Comparison of ENCODE assay signal across 8 cellular contexts in genomic region chr15:40893733-40894688, GRCh38. TPM values are rescaled to one million over a fixed set of nuclear protein-coding genes. Genes with fewer than 3 reads are reported as not detected.
DNase-seq lines count a peak whose midpoint lies in the region; ATAC-seq, FAIRE-seq and TF ChIP-seq lines count a peak whose summit lies in the region.

Gene VPS18, plus strand, starts transcription at chr15:40894450. Its CDS starts 319 bp downstream, at chr15:40894769.

- H3K9me3 ChIP-seq in HepG2 (ENCODE audit: low read length), result no peaks in the 10 kb centered on the region

- DNase-seq in CD1c-positive myeloid dendritic cell (ENCODE audit: extremely low spot score), result peak; percentile 99
- peak; percentile 95 for DNase-seq in NCI-H748 (lab: John Stamatoyannopoulos, UW; ENCODE audit: unreplicated experiment)
- DNase-seq in activated CD4-positive, alpha-beta T cell treated with anti-CD3 and anti-CD28 coated beads, Interleukin-2, amount 50 U/mL, for 1 hour, result peak; percentile 99
- peak; percentile 97 for DNase-seq in dedifferentiated amniotic fluid mesenchymal stem cell (ENCODE audit: extremely low spot score)
- DNase-seq in HepG2 (ENCODE audit: low spot score), result peak; percentile 90
- peak; percentile 99 for DNase-seq in stimulated activated CD4-positive, alpha-beta T cell treated with anti-CD3 and anti-CD28 coated beads, Interleukin-4, amount 100 ng/mL, for 1 hour

- TF ChIP-seq CTCF in HepG2 (CRISPR knock-in tag; IDR thresholded peaks at IDR 0.05), result peak; percentile 95

- H3K27ac ChIP-seq in HepG2 (ENCODE audit: extremely low read length, insufficient read depth, low read length), result peak within 1 kb of the TSS; percentile 82

- H3K27me3 ChIP-seq in HepG2 (ENCODE audit: control insufficient read depth in 1 of 2, insufficient read depth in 2 of 2, low read length in 2 of 2), result no peaks in the 10 kb centered on the region

- H2AFZ ChIP-seq in HepG2 (ENCODE audit: low read length), result no peak within 1 kb of the TSS

- H3K4me1 ChIP-seq in HepG2 (ENCODE audit: insufficient read depth, low read length), result peaks cover 36% of the 10 kb centered on the region

- intact Hi-C loops in HepG2 (cut with micrococcal nuclease; ENCODE audit: unreplicated experiment), result loop anchor here (5.0 kb wide), 2 partner anchors 147 to 192 kb away; no protein-coding TSS in a partner anchor

- TF ChIP-seq RAD21 in HepG2 (CRISPR knock-in tag; IDR thresholded peaks at IDR 0.05), result peak; percentile 86

- in situ Hi-C loops in HepG2 (cut with HindIII; ENCODE audit: extremely low pct_ligation_motif_present, low pct_unique_long_range_greater_than_20kb), result loop anchor here (5.0 to 10.0 kb wide), 3 partner anchors 37 to 309 kb away; partner anchors contain the start of gene RAD51

- H3K9ac ChIP-seq in HepG2 (ENCODE audit: insufficient read depth, low read depth, low read length), result peak within 1 kb of the TSS; percentile 86

- no peak for TF ChIP-seq EP300 in HepG2 (IDR thresholded peaks at IDR 0.05; ENCODE audit: low read depth in 2 of 2, low read length in 2 of 2)
- TF ChIP-seq EP300 in HepG2 (CRISPR knock-in tag; IDR thresholded peaks at IDR 0.05; ENCODE audit: borderline replicate concordance), result no peak

- peak within 1 kb of the TSS; percentile 96 for H3K4me2 ChIP-seq in HepG2 (ENCODE audit: low read depth, low read length)

- H3K79me2 ChIP-seq in HepG2 (ENCODE audit: insufficient read depth, low read length), result peaks cover 17% of the 10 kb centered on the region

- H3K4me3 ChIP-seq in HepG2 (replicated peaks in 1 of 3; ENCODE audit: insufficient read depth in 1 of 3, low read depth in 2 of 3, low read length in 3 of 3), result peak within 1 kb of the TSS; percentile 87 to 98 (median 89)

- peak; percentile 89 for ATAC-seq in GM19372 (IDR thresholded peaks at IDR 0.05; ENCODE audit: low read depth, unreplicated experiment)
- peak; percentile 68 for ATAC-seq in HG03558 (IDR thresholded peaks at IDR 0.05; ENCODE audit: extremely low read depth, unreplicated experiment)
- ATAC-seq in HepG2, result peak; percentile 90

- FAIRE-seq in HepG2 (lab: Jason Lieb, UNC), result peak; percentile 76

- no TSS peak for BruUV-seq in HepG2 (replicated peaks; lab: Mats Ljungman, UMichigan)

- H3K36me3 ChIP-seq in HepG2 (replicated peaks in 1 of 2; ENCODE audit: control insufficient read depth in 1 of 2, insufficient read depth in 2 of 2, low read length in 2 of 2), result peaks cover 7 to 18% of the 10 kb centered on the region in 2 experiments

- H4K20me1 ChIP-seq in HepG2 (ENCODE audit: insufficient read depth, low read length), result no peaks in the 10 kb centered on the region

- peak; percentile 52 to 60; a peak in 2 of 4 replicates for TF ChIP-seq POLR2A in HepG2 (IDR thresholded peaks at IDR 0.05; ENCODE audit: insufficient read depth in 1 of 2, low read depth in 2 of 2, low read length in 2 of 2)

- CTCF ChIA-PET in HepG2 (lab: Yijun Ruan, JAX; ENCODE audit: low intra/inter-chr PET ratio, low total read pairs), result interaction anchor here (5.3 kb wide), 1 partner anchor 36 kb away, joined by 80 read pairs; no protein-coding TSS in a partner anchor

- POLR2A ChIA-PET in HepG2 (lab: Yijun Ruan, JAX), result interaction anchor here (0.5 to 2.3 kb wide), 19 partner anchors 10 to 423 kb away, joined by 3 to 40 read pairs (median 4); partner anchors contain the start of genes DNAJC17, GCHFR, INO80 and RAD51

- WGBS in HepG2 (ENCODE audit: low lambda C conversion rate), result 8% methylated on average over 16 of the region's 55 CpGs

TF ChIP-seq in HepG2, 621 proteins besides CTCF, POLR2A, EP300 and RAD21 (continues in another document):
- TF ChIP-seq NR2C2 (CRISPR knock-in tag; IDR thresholded peaks at IDR 0.05; ENCODE audit: borderline replicate concordance), result peak; percentile 72
- no peak for TF ChIP-seq ZFP62 (CRISPR knock-in tag; IDR thresholded peaks at IDR 0.05)
- no peak; the same call in 1 of the 2 replicates for TF ChIP-seq HOXA9 (CRISPR knock-in tag; IDR thresholded peaks at IDR 0.05; ENCODE audit: borderline replicate concordance)
- peak; percentile 76 for TF ChIP-seq KMT2B (CRISPR knock-in tag; IDR thresholded peaks at IDR 0.05)
- no peak for TF ChIP-seq CHD4 (IDR thresholded peaks at IDR 0.05; ENCODE audit: borderline replicate concordance, low read length)
- TF ChIP-seq SRY (CRISPR knock-in tag; IDR thresholded peaks at IDR 0.05), result no peak
- TF ChIP-seq PHB2 (IDR thresholded peaks at IDR 0.05; ENCODE audit: partially characterized antibody), result no peak
- peak; percentile 37; the same call in 1 of the 2 replicates for TF ChIP-seq SOX5 (CRISPR knock-in tag; IDR thresholded peaks at IDR 0.05; ENCODE audit: borderline replicate concordance)
- TF ChIP-seq SKI (IDR thresholded peaks at IDR 0.05; ENCODE audit: partially characterized antibody), result peak; percentile 67
- peak; percentile 28; the same call in 1 of the 2 replicates for TF ChIP-seq ZNF33B (CRISPR knock-in tag; IDR thresholded peaks at IDR 0.05)
- TF ChIP-seq NR1H2 (CRISPR knock-in tag; IDR thresholded peaks at IDR 0.05; ENCODE audit: borderline replicate concordance, low read depth), result no peak
- no peak for TF ChIP-seq ZNF292 (CRISPR knock-in tag; IDR thresholded peaks at IDR 0.05; ENCODE audit: borderline replicate concordance, low read depth)
- no peak for TF ChIP-seq LRRFIP1 (CRISPR knock-in tag; conservative IDR thresholded peaks at IDR 0.05)
- peak; percentile 64 for TF ChIP-seq TEAD3 (CRISPR knock-in tag; optimal IDR thresholded peaks at IDR 0.05; ENCODE audit: borderline replicate concordance)
- TF ChIP-seq MXI1 (IDR thresholded peaks at IDR 0.05; ENCODE audit: borderline replicate concordance, low read depth, low read length), result peak; percentile 93; the same call in 1 of the 3 replicates
- TF ChIP-seq ZZZ3 (CRISPR knock-in tag; IDR thresholded peaks at IDR 0.05; ENCODE audit: borderline replicate concordance), result 0 out of 2 replicates have a peak, but pooled peaks have one; percentile 31
- TF ChIP-seq DNMT3B (CRISPR knock-in tag; conservative IDR thresholded peaks at IDR 0.05), result no peak
- TF ChIP-seq ZNF343 (CRISPR knock-in tag; IDR thresholded peaks at IDR 0.05), result peak; percentile 53; the same call in 1 of the 2 replicates
- TF ChIP-seq ZIK1 (CRISPR knock-in tag; IDR thresholded peaks at IDR 0.05; ENCODE audit: borderline replicate concordance, low read depth), result 0 out of 2 replicates have a peak, but pooled peaks have one; percentile 28
- peak; percentile 35; the same call in 1 of the 2 replicates for TF ChIP-seq MEF2D (CRISPR knock-in tag; IDR thresholded peaks at IDR 0.05)
- 0 out of 2 replicates have a peak, but pooled peaks have one; percentile 34 for TF ChIP-seq GTF3A (CRISPR knock-in tag; conservative IDR thresholded peaks at IDR 0.05)
- TF ChIP-seq ZNF614 (CRISPR knock-in tag; IDR thresholded peaks at IDR 0.05; ENCODE audit: borderline replicate concordance), result peak; percentile 42; the same call in 1 of the 2 replicates
- no peak for TF ChIP-seq ZNF17 (CRISPR knock-in tag; IDR thresholded peaks at IDR 0.05)

RNA-seq across cellular contexts. Expression of gene VPS18, which starts in this region (rescaled TPM):
- total RNA-seq in HepG2 (2016; rRNA removed; fragmentation: Illumina TruSeq; extraction: Trizol), result 15.8 and 17.0 TPM in 2 replicates
- total RNA-seq in HepG2 (2016; cell fraction: cytosol; rRNA removed; fragmentation: Illumina TruSeq; extraction: Trizol; ENCODE audit: low read depth), result 1.2 and 1.9 TPM in 2 replicates
- 14.9 and 16.0 TPM in 2 replicates for total RNA-seq in HepG2 (2016; cell fraction: insoluble cytoplasmic fraction; rRNA removed; fragmentation: Illumina TruSeq; extraction: Trizol)
- total RNA-seq in HepG2 (2016; cell fraction: membrane; rRNA removed; fragmentation: Illumina TruSeq; extraction: Trizol), result 3.9 and 4.3 TPM in 2 replicates
- 9.9 and 11.2 TPM in 2 replicates for total RNA-seq in HepG2 (2016; cell fraction: nucleus; rRNA removed; fragmentation: Illumina TruSeq; extraction: Trizol)
- 5.8 and 7.4 TPM in 2 replicates for polyA plus RNA-seq in HepG2 (2011; rRNA removed)
- 6.0 and 7.5 TPM in 2 replicates for polyA plus RNA-seq in HepG2 (2011; cell fraction: cytosol; rRNA removed)
- 9.2 and 9.4 TPM in 2 replicates for polyA plus RNA-seq in HepG2 (2011; cell fraction: nucleus; rRNA removed)
- 5.0 and 5.3 TPM in 2 replicates for polyA plus RNA-seq in HepG2 (2012)
- polyA plus RNA-seq in HepG2 (2016; cell fraction: cytosol; fragmentation: Illumina TruSeq; extraction: Trizol; ENCODE audit: low read depth), result 0.57 and 0.62 TPM in 2 replicates
- polyA plus RNA-seq in HepG2 (2016; cell fraction: insoluble cytoplasmic fraction; fragmentation: Illumina TruSeq; extraction: Trizol; ENCODE audit: low read depth), result 9.1 and 10.3 TPM in 2 replicates
- 1.1 and 1.8 TPM in 2 replicates for polyA plus RNA-seq in HepG2 (2016; cell fraction: membrane; fragmentation: Illumina TruSeq; extraction: Trizol; ENCODE audit: low read depth)
- 13.2 and 13.9 TPM in 2 replicates for polyA plus RNA-seq in HepG2 (2016; cell fraction: nucleus; fragmentation: Illumina TruSeq; extraction: Trizol; ENCODE audit: insufficient read depth, low read depth)
- polyA minus RNA-seq in HepG2 (2011; rRNA and poly(A)+ RNA removed; ENCODE audit: low replicate concordance), result 42.6 and 112 TPM in 2 replicates
- polyA minus RNA-seq in HepG2 (2011; cell fraction: cytosol; rRNA and poly(A)+ RNA removed), result 11.8 and 12.4 TPM in 2 replicates
- polyA minus RNA-seq in HepG2 (2011; cell fraction: nucleus; rRNA and poly(A)+ RNA removed), result 9.3 and 9.8 TPM in 2 replicates

Comparison
In these comparisons a context has a peak if more than half of its experiments do, and no peak if none do; other contexts are left out.
1. Peak in every context shown above with its lines: DNase-seq, ATAC-seq, H3K4me3 ChIP-seq and H3K27ac ChIP-seq.